1 cellular context compared by ENCODE assay signal in the genomic region with DNA sequence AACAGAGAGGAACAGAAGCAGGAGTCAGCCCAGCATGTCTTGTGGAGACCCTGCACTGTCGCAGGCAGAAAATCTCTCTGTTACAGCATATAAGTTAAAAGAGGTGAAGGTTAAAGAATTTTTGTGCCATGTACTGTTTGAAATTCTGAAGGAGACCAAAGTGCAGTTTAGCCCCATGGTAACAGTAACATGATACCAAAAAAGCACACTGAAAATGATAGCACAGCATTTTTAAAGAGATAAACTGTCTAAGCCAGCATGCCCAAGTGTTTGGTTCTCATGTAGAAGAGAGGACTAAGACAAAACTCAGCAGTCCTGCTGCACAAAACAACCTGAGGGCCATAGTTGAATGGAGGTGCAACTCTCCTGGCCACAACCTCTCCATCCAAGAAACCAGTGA.
A peak's percentile ranks its signal among the peaks of the same experiment; 100 is the strongest.
TF ChIP-seq lines count a peak whose summit lies in the region.

No MANE protein-coding gene starts in this region.

TF ChIP-seq in HepG2, 621 proteins besides CTCF, POLR2A, EP300 and RAD21 (continued from another document and continues in another):
- TF ChIP-seq ZNF646 (CRISPR knock-in tag; IDR thresholded peaks at IDR 0.05) (no peak), ZFYVE20 (CRISPR knock-in tag; IDR thresholded peaks at IDR 0.05; ENCODE audit: borderline replicate concordance, low read depth) (no peak), ZHX1 (CRISPR knock-in tag; IDR thresholded peaks at IDR 0.05; ENCODE audit: low read depth) (no peak), HOXA5 (CRISPR knock-in tag; IDR thresholded peaks at IDR 0.05) (no peak), ZEB1 (IDR thresholded peaks at IDR 0.05; ENCODE audit: insufficient replicate concordance, low read depth) (no peak), GABPA (IDR thresholded peaks at IDR 0.05; ENCODE audit: low read depth, low read length) (no peak), GABPA (CRISPR knock-in tag; IDR thresholded peaks at IDR 0.05; ENCODE audit: low read depth) (no peak), PLSCR1 (CRISPR knock-in tag; IDR thresholded peaks at IDR 0.05; ENCODE audit: borderline replicate concordance) (no peak), MXI1 (IDR thresholded peaks at IDR 0.05; ENCODE audit: borderline replicate concordance, low read depth, low read length) (no peak), POGZ (CRISPR knock-in tag; IDR thresholded peaks at IDR 0.05) (no peak), LCORL (IDR thresholded peaks at IDR 0.05) (no peak), LCORL (CRISPR knock-in tag; IDR thresholded peaks at IDR 0.05) (no peak), ARHGAP35 (CRISPR knock-in tag; IDR thresholded peaks at IDR 0.05; ENCODE audit: borderline replicate concordance) (no peak), IKZF1 (IDR thresholded peaks at IDR 0.05) (no peak), MTF1 (CRISPR knock-in tag; IDR thresholded peaks at IDR 0.05) (no peak), MAFK (conservative IDR thresholded peaks at IDR 0.05 in 1 of 2, IDR thresholded peaks at IDR 0.05 in 1 of 2; ENCODE audit: low read length in 2 of 2) (peak; percentile 63 to 69; a peak in 3 of 4 replicates), NFE2 (CRISPR knock-in tag; IDR thresholded peaks at IDR 0.05) (no peak), SNAPC2 (CRISPR knock-in tag; IDR thresholded peaks at IDR 0.05) (no peak), ZNF547 (CRISPR knock-in tag; IDR thresholded peaks at IDR 0.05) (no peak), RELA (CRISPR knock-in tag; IDR thresholded peaks at IDR 0.05) (no peak), CSRNP1 (CRISPR knock-in tag; IDR thresholded peaks at IDR 0.05) (no peak), ZNF34 (CRISPR knock-in tag; IDR thresholded peaks at IDR 0.05; ENCODE audit: borderline replicate concordance) (no peak)
- TF ChIP-seq, protein P1, sequence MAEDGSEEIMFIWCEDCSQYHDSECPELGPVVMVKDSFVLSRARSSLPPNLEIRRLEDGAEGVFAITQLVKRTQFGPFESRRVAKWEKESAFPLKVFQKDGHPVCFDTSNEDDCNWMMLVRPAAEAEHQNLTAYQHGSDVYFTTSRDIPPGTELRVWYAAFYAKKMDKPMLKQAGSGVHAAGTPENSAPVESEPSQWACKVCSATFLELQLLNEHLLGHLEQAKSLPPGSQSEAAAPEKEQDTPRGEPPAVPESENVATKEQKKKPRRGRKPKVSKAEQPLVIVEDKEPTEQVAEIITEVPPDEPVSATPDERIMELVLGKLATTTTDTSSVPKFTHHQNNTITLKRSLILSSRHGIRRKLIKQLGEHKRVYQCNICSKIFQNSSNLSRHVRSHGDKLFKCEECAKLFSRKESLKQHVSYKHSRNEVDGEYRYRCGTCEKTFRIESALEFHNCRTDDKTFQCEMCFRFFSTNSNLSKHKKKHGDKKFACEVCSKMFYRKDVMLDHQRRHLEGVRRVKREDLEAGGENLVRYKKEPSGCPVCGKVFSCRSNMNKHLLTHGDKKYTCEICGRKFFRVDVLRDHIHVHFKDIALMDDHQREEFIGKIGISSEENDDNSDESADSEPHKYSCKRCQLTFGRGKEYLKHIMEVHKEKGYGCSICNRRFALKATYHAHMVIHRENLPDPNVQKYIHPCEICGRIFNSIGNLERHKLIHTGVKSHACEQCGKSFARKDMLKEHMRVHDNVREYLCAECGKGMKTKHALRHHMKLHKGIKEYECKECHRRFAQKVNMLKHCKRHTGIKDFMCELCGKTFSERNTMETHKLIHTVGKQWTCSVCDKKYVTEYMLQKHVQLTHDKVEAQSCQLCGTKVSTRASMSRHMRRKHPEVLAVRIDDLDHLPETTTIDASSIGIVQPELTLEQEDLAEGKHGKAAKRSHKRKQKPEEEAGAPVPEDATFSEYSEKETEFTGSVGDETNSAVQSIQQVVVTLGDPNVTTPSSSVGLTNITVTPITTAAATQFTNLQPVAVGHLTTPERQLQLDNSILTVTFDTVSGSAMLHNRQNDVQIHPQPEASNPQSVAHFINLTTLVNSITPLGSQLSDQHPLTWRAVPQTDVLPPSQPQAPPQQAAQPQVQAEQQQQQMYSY (CRISPR knock-in tag; IDR thresholded peaks at IDR 0.05) = no peak
- TF ChIP-seq, protein P2, sequence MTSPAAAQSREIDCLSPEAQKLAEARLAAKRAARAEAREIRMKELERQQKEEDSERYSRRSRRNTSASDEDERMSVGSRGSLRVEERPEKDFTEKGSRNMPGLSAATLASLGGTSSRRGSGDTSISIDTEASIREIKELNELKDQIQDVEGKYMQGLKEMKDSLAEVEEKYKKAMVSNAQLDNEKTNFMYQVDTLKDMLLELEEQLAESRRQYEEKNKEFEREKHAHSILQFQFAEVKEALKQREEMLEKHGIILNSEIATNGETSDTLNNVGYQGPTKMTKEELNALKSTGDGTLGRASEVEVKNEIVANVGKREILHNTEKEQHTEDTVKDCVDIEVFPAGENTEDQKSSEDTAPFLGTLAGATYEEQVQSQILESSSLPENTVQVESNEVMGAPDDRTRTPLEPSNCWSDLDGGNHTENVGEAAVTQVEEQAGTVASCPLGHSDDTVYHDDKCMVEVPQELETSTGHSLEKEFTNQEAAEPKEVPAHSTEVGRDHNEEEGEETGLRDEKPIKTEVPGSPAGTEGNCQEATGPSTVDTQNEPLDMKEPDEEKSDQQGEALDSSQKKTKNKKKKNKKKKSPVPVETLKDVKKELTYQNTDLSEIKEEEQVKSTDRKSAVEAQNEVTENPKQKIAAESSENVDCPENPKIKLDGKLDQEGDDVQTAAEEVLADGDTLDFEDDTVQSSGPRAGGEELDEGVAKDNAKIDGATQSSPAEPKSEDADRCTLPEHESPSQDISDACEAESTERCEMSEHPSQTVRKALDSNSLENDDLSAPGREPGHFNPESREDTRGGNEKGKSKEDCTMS (CRISPR knock-in tag; conservative IDR thresholded peaks at IDR 0.05) = no peak
- TF ChIP-seq, protein P3, sequence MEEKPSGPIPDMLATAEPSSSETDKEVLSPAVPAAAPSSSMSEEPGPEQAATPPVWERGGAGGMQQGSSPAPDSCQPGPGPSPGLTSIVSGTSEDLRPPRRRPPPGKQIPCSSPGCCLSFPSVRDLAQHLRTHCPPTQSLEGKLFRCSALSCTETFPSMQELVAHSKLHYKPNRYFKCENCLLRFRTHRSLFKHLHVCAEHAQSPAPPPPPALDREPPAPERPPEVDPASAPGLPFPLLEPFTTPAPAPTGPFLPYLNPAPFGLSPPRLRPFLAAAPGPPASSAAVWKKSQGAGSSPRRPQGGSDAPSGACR (CRISPR knock-in tag; IDR thresholded peaks at IDR 0.05) = no peak
- TF ChIP-seq, protein P4, sequence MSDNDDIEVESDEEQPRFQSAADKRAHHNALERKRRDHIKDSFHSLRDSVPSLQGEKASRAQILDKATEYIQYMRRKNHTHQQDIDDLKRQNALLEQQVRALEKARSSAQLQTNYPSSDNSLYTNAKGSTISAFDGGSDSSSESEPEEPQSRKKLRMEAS (IDR thresholded peaks at IDR 0.05) = no peak
- TF ChIP-seq, protein P5, sequence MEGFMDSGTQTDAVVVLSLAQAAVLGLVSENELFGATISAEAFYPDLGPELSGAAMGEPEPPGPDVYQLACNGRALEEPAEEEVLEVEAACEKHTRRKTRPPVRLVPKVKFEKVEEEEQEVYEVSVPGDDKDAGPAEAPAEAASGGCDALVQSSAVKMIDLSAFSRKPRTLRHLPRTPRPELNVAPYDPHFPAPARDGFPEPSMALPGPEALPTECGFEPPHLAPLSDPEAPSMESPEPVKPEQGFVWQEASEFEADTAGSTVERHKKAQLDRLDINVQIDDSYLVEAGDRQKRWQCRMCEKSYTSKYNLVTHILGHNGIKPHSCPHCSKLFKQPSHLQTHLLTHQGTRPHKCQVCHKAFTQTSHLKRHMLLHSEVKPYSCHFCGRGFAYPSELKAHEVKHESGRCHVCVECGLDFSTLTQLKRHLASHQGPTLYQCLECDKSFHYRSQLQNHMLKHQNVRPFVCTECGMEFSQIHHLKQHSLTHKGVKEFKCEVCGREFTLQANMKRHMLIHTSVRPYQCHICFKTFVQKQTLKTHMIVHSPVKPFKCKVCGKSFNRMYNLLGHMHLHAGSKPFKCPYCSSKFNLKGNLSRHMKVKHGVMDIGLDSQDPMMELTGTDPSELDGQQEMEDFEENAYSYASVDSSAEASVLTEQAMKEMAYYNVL (CRISPR knock-in tag; IDR thresholded peaks at IDR 0.05; ENCODE audit: borderline replicate concordance) = no peak
- TF ChIP-seq, protein P6, sequence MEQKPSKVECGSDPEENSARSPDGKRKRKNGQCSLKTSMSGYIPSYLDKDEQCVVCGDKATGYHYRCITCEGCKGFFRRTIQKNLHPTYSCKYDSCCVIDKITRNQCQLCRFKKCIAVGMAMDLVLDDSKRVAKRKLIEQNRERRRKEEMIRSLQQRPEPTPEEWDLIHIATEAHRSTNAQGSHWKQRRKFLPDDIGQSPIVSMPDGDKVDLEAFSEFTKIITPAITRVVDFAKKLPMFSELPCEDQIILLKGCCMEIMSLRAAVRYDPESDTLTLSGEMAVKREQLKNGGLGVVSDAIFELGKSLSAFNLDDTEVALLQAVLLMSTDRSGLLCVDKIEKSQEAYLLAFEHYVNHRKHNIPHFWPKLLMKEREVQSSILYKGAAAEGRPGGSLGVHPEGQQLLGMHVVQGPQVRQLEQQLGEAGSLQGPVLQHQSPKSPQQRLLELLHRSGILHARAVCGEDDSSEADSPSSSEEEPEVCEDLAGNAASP (CRISPR knock-in tag; IDR thresholded peaks at IDR 0.05; ENCODE audit: borderline replicate concordance) = peak; percentile 77; the same call in 1 of the 2 replicates
